18 cellular contexts compared by ENCODE assay signal in the genomic region with DNA sequence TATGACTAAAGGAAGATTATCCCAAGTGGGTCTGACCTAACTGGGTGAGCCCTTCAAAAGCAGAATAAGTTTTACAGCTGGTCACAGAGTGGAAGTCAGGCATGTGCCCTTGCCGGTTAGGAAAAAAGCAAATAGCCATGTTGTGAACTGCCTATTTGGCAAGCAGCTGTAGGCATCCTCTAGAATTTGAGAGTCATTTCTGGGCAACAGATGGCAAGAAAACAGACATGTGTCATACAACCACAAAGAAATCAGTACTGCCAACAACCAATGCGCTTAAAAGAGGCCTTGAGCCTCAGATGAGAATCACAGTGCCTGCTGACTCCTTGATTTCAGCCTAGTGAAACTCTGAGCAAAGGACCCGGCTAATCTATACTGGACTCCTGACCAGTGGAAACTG. TPM values are rescaled to one million over a fixed set of nuclear protein-coding genes. Genes with fewer than 3 reads are reported as not detected.
"Had no signal": no experiment of that assay in that cellular context is flagged by ENCODE, and none has a peak within 500 bp of the region (broad histone marks: within the 10 kb centered on the region; RNA-seq: fewer than 3 reads in every experiment).

No MANE protein-coding gene starts in this region.

- H3K4me3 ChIP-seq: adrenal gland, body of pancreas, lung, right lobe of liver, suprapubic skin, upper lobe of right lung had no signal

- ATAC-seq: body of pancreas; effector memory CD8-positive, alpha-beta T cell; left cardiac atrium; naive thymus-derived CD8-positive, alpha-beta T cell; right lobe of liver; upper lobe of right lung had no signal

- DNase-seq: activated CD4-positive, alpha-beta T cell treated with anti-CD3 and anti-CD28 coated beads, Interleukin-2, amount 50 U/mL, for 1 hour; activated naive CD4-positive, alpha-beta T cell treated with anti-CD3 and anti-CD28 coated beads, Interleukin-2, amount 50 U/mL, for 16 hours; adrenal gland; body of pancreas; central memory CD4-positive, alpha-beta T cell; effector memory CD8-positive, alpha-beta T cell; glutamatergic neuron; left cardiac atrium; naive thymus-derived CD8-positive, alpha-beta T cell; nucleus accumbens; right lobe of liver; stimulated activated CD4-positive, alpha-beta T cell treated with anti-CD3 and anti-CD28 coated beads, Interleukin-2, amount 100 ng/mL, for 24 hours; stimulated activated naive CD4-positive, alpha-beta T cell; T-helper 2 cell; upper lobe of right lung had no signal

RNA-seq across cellular contexts. Expression of gene LRRC53, which starts 26.8 kb away (rescaled TPM):
- total RNA-seq: activated T-helper 2 cell treated with anti-CD3 and anti-CD28 coated beads, Interferon-gamma antibody, Interleukin-2, Interleukin-4, amounts not matched to agents 10 μg/mL and 5 μg/mL and 100 μg/mL, durations not matched to agents 14 hours and 24 hours and 36 hours; adrenal gland; body of pancreas; left cardiac atrium; lung; naive thymus-derived CD8-positive, alpha-beta T cell; right lobe of liver; suprapubic skin; upper lobe of right lung had no signal
- polyA plus RNA-seq: adrenal gland; lung; naive thymus-derived CD8-positive, alpha-beta T cell had no signal
